Comparison of ENCODE assay signal across 9 cellular contexts in genomic region chr14:76917759-76918175, GRCh38.
DNase-seq lines count a peak whose midpoint lies in the region; ATAC-seq and TF ChIP-seq lines count a peak whose summit lies in the region.
"Had no signal": no experiment of that assay in that cellular context is flagged by ENCODE, and none has a peak within 500 bp of the region (broad histone marks: within the 10 kb centered on the region; RNA-seq: fewer than 3 reads in every experiment).

No MANE protein-coding gene starts in this region.

- intact Hi-C loops in prostate gland (cut with DNase I), result loop anchor here (2.0 kb wide), 1 partner anchor 115 kb away; no protein-coding TSS in a partner anchor

- no peak for TF ChIP-seq POLR2A in prostate gland (IDR thresholded peaks at IDR 0.05)

- peaks cover 12 to 39% of the 10 kb centered on the region in 2 donors for H3K4me1 ChIP-seq in esophagus (ENCODE audit: control insufficient read depth in 2 of 2, insufficient read depth in 2 of 2, low read length in 1 of 2)
- peaks cover 43% of the 10 kb centered on the region for H3K4me1 ChIP-seq in prostate gland (replicated peaks)

- DNase-seq in DMS79 (lab: John Stamatoyannopoulos, UW) (peak; percentile 99), NCI-H2196 treated with DMSO at 0.1 percent for 48 hours (lab: John Stamatoyannopoulos, UW; ENCODE audit: unreplicated experiment) (peak; percentile 82), prostate gland (ENCODE audit: low spot score) (peak; percentile 85), WERI-Rb-1 (no peak), mucosa of gallbladder (ENCODE audit: low spot score) (no peak)

- no peak for TF ChIP-seq CTCF in prostate gland (IDR thresholded peaks at IDR 0.05)
- TF ChIP-seq CTCF in WERI-Rb-1 (IDR thresholded peaks at IDR 0.05; ENCODE audit: low read depth, low read length), result no peak

- H3K27me3 ChIP-seq in esophagus (ENCODE audit: control insufficient read depth in 1 of 2, insufficient read depth in 2 of 2, low read length in 2 of 2) (no peaks in the 10 kb centered on the region), prostate gland (replicated peaks; ENCODE audit: insufficient read depth) (no peaks in the 10 kb centered on the region), WERI-Rb-1 (ENCODE audit: insufficient read depth, low read depth, severe bottlenecking) (no peaks in the 10 kb centered on the region)

- H3K27ac ChIP-seq in esophagus (ENCODE audit: low read depth in 2 of 2, low read length in 1 of 2) (peak overlapping the region; percentile 97 to 98), prostate gland (peak overlapping the region; percentile 86 to 89), WERI-Rb-1 (no peak overlapping the region; the same call in 1 of the 2 replicates)

- H3K9me3 ChIP-seq in esophagus (ENCODE audit: control insufficient read depth in 2 of 2, insufficient read depth in 1 of 2, low read depth in 1 of 2, low read length in 1 of 2) (no peaks in the 10 kb centered on the region), prostate gland (no peaks in the 10 kb centered on the region), WERI-Rb-1 (ENCODE audit: severe bottlenecking) (no peaks in the 10 kb centered on the region)

- ATAC-seq in GM19035 (IDR thresholded peaks at IDR 0.05; ENCODE audit: unreplicated experiment) (no peak), HG02798 (IDR thresholded peaks at IDR 0.05; ENCODE audit: poor library complexity, unreplicated experiment) (no peak)

- H3K36me3 ChIP-seq in esophagus (ENCODE audit: control insufficient read depth in 2 of 2, insufficient read depth in 2 of 2, low read length in 1 of 2), result no peaks in the 10 kb centered on the region
- H3K36me3 ChIP-seq in prostate gland, result no peaks in the 10 kb centered on the region
- no peaks in the 10 kb centered on the region for H3K36me3 ChIP-seq in WERI-Rb-1

- WGBS in esophagus, 2 donors, result 29 to 32% methylated on average over 4 of the region's 4 CpGs
- 16% methylated on average over 4 of the region's 4 CpGs for WGBS in prostate gland

- H3K4me3 ChIP-seq in esophagus (ENCODE audit: low read depth in 1 of 2, low read length in 2 of 2), result no peak overlapping the region
- H3K4me3 ChIP-seq in prostate gland, result no peak overlapping the region
- H3K4me3 ChIP-seq in WERI-Rb-1 (ENCODE audit: low read depth, low read length), result no peak overlapping the region
- H3K4me3 ChIP-seq: GM12878 had no signal

Comparison
In these comparisons a context has a peak if more than half of its experiments do, and no peak if none do; other contexts are left out.
1. DNase-seq: peak in DMS79 (single experiment), NCI-H2196 treated with DMSO at 0.1 percent for 48 hours (single experiment) and prostate gland (single experiment); none in WERI-Rb-1 (single experiment) and mucosa of gallbladder (single experiment).